In genomic region chrX:115142057-115142456, GRCh38 we compare ENCODE assay signal across 22 cellular contexts. TPM values are rescaled to one million over a fixed set of nuclear protein-coding genes. Genes with fewer than 3 reads are reported as not detected.
DNase-seq lines count a peak whose midpoint lies in the region; ATAC-seq and TF ChIP-seq lines count a peak whose summit lies in the region.
"Had no signal": no experiment of that assay in that cellular context is flagged by ENCODE, and none has a peak within 500 bp of the region (broad histone marks: within the 10 kb centered on the region; RNA-seq: fewer than 3 reads in every experiment).

No MANE protein-coding gene starts in this region.

- H3K27ac ChIP-seq in liver (ENCODE audit: low read depth in 1 of 2, low read length in 2 of 2) (no peak overlapping the region), right lobe of liver (no peak overlapping the region), brain microvascular endothelial cell (no peak overlapping the region)

- no peaks in the 10 kb centered on the region for H3K4me1 Mint-ChIP-seq in natural killer cell
- H3K4me1 Mint-ChIP-seq in T-helper 17 cell, result no peaks in the 10 kb centered on the region
- H3K4me1 Mint-ChIP-seq: CD4-positive, alpha-beta memory T cell had no signal

- H3K27me3 Mint-ChIP-seq in natural killer cell (ENCODE audit: low read depth in 2 of 2) (no peaks in the 10 kb centered on the region), T-helper 17 cell (no peaks in the 10 kb centered on the region)
- H3K27me3 Mint-ChIP-seq: CD4-positive, alpha-beta memory T cell had no signal

- no peak for DNase-seq in right lobe of liver
- peak; percentile 1 for DNase-seq in brain microvascular endothelial cell
- DNase-seq in natural killer cell, result no peak
- no peak for DNase-seq in T-helper 17 cell
- no peak for DNase-seq in kidney tubule cell (ENCODE audit: low spot score)
- DNase-seq: 8988T; C1 segment of cervical spinal cord; Calu3; CD4-positive, alpha-beta memory T cell; COR-L47; DMS53; DMS79 treated with DMSO at 0.1 percent for 48 hours; GF-D8; H9 had no signal

- H3K9ac ChIP-seq in liver (ENCODE audit: low read depth in 1 of 2, low read length in 2 of 2), result no peak overlapping the region

- no peak overlapping the region for H3K27ac Mint-ChIP-seq in natural killer cell
- H3K27ac Mint-ChIP-seq in T-helper 17 cell, result no peak overlapping the region
- H3K27ac Mint-ChIP-seq: CD4-positive, alpha-beta memory T cell; GM23338; H9 had no signal

- in situ Hi-C loops in brain microvascular endothelial cell (cut with HindIII; ENCODE audit: low pct_ligation_motif_present, low sequenced_read_pairs), result no loop called here

- TF ChIP-seq RAD21 in liver (IDR thresholded peaks at IDR 0.05), result no peak
- TF ChIP-seq RAD21 in Ishikawa (IDR thresholded peaks at IDR 0.05; ENCODE audit: low read depth), result no peak

- H3K36me3 ChIP-seq in liver (ENCODE audit: control insufficient read depth in 4 of 4, insufficient read depth in 3 of 4, low read depth in 1 of 4, low read length in 3 of 4) (no peaks in the 10 kb centered on the region), right lobe of liver (no peaks in the 10 kb centered on the region), brain microvascular endothelial cell (replicated peaks) (no peaks in the 10 kb centered on the region)

- TF ChIP-seq POLR2A in right lobe of liver (IDR thresholded peaks at IDR 0.05), result no peak

- TF ChIP-seq EP300 in Ishikawa (IDR thresholded peaks at IDR 0.05; ENCODE audit: borderline replicate concordance), result no peak

- TF ChIP-seq CTCF in liver (IDR thresholded peaks at IDR 0.05; ENCODE audit: low read depth, low read length, missing input control) (no peak), right lobe of liver (IDR thresholded peaks at IDR 0.05) (no peak), brain microvascular endothelial cell (IDR thresholded peaks at IDR 0.05; ENCODE audit: low read depth, low read length, missing control alignments) (no peak), natural killer cell (IDR thresholded peaks at IDR 0.05) (no peak)

- peaks cover 0 to 2% (median 0%) of the 10 kb centered on the region in 4 donors for H3K9me3 ChIP-seq in liver (ENCODE audit: control insufficient read depth in 4 of 4, low read length in 3 of 4)
- no peaks in the 10 kb centered on the region for H3K9me3 ChIP-seq in right lobe of liver
- no peaks in the 10 kb centered on the region for H3K9me3 ChIP-seq in T-helper 17 cell (ENCODE audit: control insufficient read depth, low read length, poor library complexity, severe bottlenecking)

- intact Hi-C loops in right lobe of liver (cut with DNase I), result no loop called here
- intact Hi-C loops in natural killer cell (cut with micrococcal nuclease), result no loop called here

- no peaks in the 10 kb centered on the region for H3K27me3 ChIP-seq in liver (ENCODE audit: control insufficient read depth in 4 of 4, insufficient read depth in 4 of 4, low read length in 3 of 4)
- no peaks in the 10 kb centered on the region for H3K27me3 ChIP-seq in right lobe of liver
- no peaks in the 10 kb centered on the region for H3K27me3 ChIP-seq in brain microvascular endothelial cell (replicated peaks)

- H3K9me3 Mint-ChIP-seq in natural killer cell, result peaks cover 0 to 3% of the 10 kb centered on the region in 2 donors

- H3K4me3 ChIP-seq in liver (ENCODE audit: low read depth in 1 of 3, low read length in 3 of 3), result no peak overlapping the region
- H3K4me3 ChIP-seq in right lobe of liver, result no peak overlapping the region
- no peak overlapping the region for H3K4me3 ChIP-seq in brain microvascular endothelial cell (ENCODE audit: low read depth, low read length)
- H3K4me3 ChIP-seq: GM23338 had no signal

- H3K4me1 ChIP-seq in liver (ENCODE audit: control insufficient read depth in 4 of 4, insufficient read depth in 4 of 4, low read length in 3 of 4) (no peaks in the 10 kb centered on the region), right lobe of liver (no peaks in the 10 kb centered on the region)

- no peak overlapping the region for H3K4me3 Mint-ChIP-seq in natural killer cell
- no peak overlapping the region for H3K4me3 Mint-ChIP-seq in T-helper 17 cell
- H3K4me3 Mint-ChIP-seq: CD4-positive, alpha-beta memory T cell; GM23338; H9 had no signal

- ATAC-seq in right lobe of liver (no peak), natural killer cell (no peak), T-helper 17 cell (no peak)
- ATAC-seq: GM23338 had no signal

- no peaks in the 10 kb centered on the region for H3K36me3 Mint-ChIP-seq in natural killer cell
- H3K36me3 Mint-ChIP-seq in T-helper 17 cell (ENCODE audit: low read depth), result no peaks in the 10 kb centered on the region
- H3K36me3 Mint-ChIP-seq: CD4-positive, alpha-beta memory T cell had no signal

TF ChIP-seq in liver, 16 proteins besides CTCF, POLR2A, EP300 and RAD21:
- TF ChIP-seq GABPA (IDR thresholded peaks at IDR 0.05 in 1 of 2, conservative IDR thresholded peaks at IDR 0.05 in 1 of 2) (no peak), REST (IDR thresholded peaks at IDR 0.05) (peak; percentile 57)
TF ChIP-seq in liver: peak in this region for 1.

TF ChIP-seq in Ishikawa, 13 proteins besides CTCF, POLR2A, EP300 and RAD21:
- TF ChIP-seq NFIC (IDR thresholded peaks at IDR 0.05) (no peak), TAF1 (IDR thresholded peaks at IDR 0.05; ENCODE audit: low read depth) (no peak), REST (IDR thresholded peaks at IDR 0.05; ENCODE audit: low read depth) (peak; percentile 72)
- TF ChIP-seq, protein P1, sequence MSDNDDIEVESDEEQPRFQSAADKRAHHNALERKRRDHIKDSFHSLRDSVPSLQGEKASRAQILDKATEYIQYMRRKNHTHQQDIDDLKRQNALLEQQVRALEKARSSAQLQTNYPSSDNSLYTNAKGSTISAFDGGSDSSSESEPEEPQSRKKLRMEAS (IDR thresholded peaks at IDR 0.05), result no peak

RNA-seq across cellular contexts. Expression of gene RBMXL3, which starts 47.2 kb away (rescaled TPM):
- total RNA-seq in liver (not detected), right lobe of liver (not detected), natural killer cell (not detected), T-helper 17 cell (not detected)
- polyA plus RNA-seq in liver, result not detected
- total RNA-seq: A673; Calu3; CD4-positive, alpha-beta memory T cell; Daoy; G401; GM23338; H4; H9 had no signal
- polyA plus RNA-seq: BJ; CD4-positive, alpha-beta memory T cell; GM23338 had no signal
